In the genomic region with DNA sequence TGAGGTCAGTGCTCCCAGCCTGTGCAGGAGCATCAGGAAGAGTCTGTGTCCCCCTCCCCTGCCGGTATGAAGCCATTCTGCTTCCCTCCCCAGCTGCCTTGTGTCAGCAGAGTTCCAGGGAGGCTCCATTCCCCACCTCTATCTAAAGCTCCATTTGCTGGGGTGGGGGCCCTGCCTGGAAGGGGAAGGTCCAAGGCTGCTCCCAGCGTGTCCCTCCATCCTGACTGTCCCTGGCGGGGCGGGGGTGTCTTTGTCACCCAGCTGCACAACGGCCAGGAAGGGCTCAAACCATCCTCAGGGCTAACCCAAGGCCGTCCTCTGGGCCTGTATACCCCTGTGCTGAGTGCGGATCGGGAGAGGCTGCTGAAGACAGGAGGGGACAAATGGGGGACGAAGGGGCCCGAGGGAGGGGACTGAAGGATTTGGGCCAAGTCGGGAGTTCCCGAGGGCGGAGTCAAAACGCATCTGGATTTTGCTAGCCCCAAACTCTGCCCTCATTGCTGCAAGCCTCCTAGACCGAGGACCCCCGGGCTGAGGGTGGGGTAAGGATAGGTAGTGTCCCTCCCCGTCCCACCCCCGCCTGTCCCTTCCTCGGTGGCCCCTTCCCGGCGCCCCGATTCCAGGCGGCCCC, we compare ENCODE assay signal across 12 cellular contexts. TPM values are rescaled to one million over a fixed set of nuclear protein-coding genes. Genes with fewer than 3 reads are reported as not detected.
DNase-seq lines count a peak whose midpoint lies in the region; ATAC-seq and TF ChIP-seq lines count a peak whose summit lies in the region.
"Had no signal": no experiment of that assay in that cellular context is flagged by ENCODE, and none has a peak within 500 bp of the region (broad histone marks: within the 10 kb centered on the region; RNA-seq: fewer than 3 reads in every experiment).

No MANE protein-coding gene starts in this region.

- no peaks in the 10 kb centered on the region for H3K9me3 ChIP-seq in adrenal gland (replicated peaks in 1 of 3)
- H3K9me3 ChIP-seq in muscle layer of duodenum (ENCODE audit: control insufficient read depth in 1 of 2, low read length in 2 of 2): no peaks in the 10 kb centered on the region
- no peaks in the 10 kb centered on the region for H3K9me3 ChIP-seq in upper lobe of right lung

- DNase-seq in adrenal gland: peak in 1 of 7 donors; percentile 50
- DNase-seq in fibroblast of villous mesenchyme (ENCODE audit: low read depth): no peak
- no peak for DNase-seq in upper lobe of right lung
- DNase-seq in activated gamma-delta T cell treated with Interleukin-2 at 50 U/mL for 16 hours: no peak
- no peak for DNase-seq in pons (ENCODE audit: low spot score)
- DNase-seq in stimulated activated CD4-positive, alpha-beta T cell treated with anti-CD3 and anti-CD28 coated beads, Interleukin-15, amount 100 ng/mL, for 24 hours: no peak
- DNase-seq: activated CD4-positive, CD25-positive, alpha-beta regulatory T cell; HCEC 1CT; hippocampal formation; NCI-H146 had no signal

- H3K4me3 ChIP-seq in adrenal gland: peak overlapping the region in 2 of 4 donors; percentile 17 to 65
- peak overlapping the region; percentile 54 for H3K4me3 ChIP-seq in fibroblast of villous mesenchyme (ENCODE audit: low read depth, low read length)
- H3K4me3 ChIP-seq in muscle layer of duodenum (ENCODE audit: low read depth in 1 of 2, low read length in 2 of 2): peak overlapping the region; percentile 60 to 75
- H3K4me3 ChIP-seq in upper lobe of right lung: peak overlapping the region; percentile 58

- peak; percentile 6 for ATAC-seq in upper lobe of right lung

- H3K36me3 ChIP-seq in adrenal gland (replicated peaks in 1 of 2) (no peaks in the 10 kb centered on the region), muscle layer of duodenum (ENCODE audit: control insufficient read depth in 1 of 2, insufficient read depth in 2 of 2, low read length in 2 of 2) (no peaks in the 10 kb centered on the region), upper lobe of right lung (no peaks in the 10 kb centered on the region)

- peak overlapping the region; percentile 9 to 93 (median 82) for H3K27ac ChIP-seq in adrenal gland
- peak overlapping the region; percentile 90 for H3K27ac ChIP-seq in muscle layer of duodenum (ENCODE audit: low read length)
- peak overlapping the region; percentile 86 for H3K27ac ChIP-seq in upper lobe of right lung

- TF ChIP-seq POLR2A in adrenal gland (IDR thresholded peaks at IDR 0.05): no peak

- H3K27me3 ChIP-seq in adrenal gland: peaks cover 10% of the 10 kb centered on the region
- H3K27me3 ChIP-seq in muscle layer of duodenum (ENCODE audit: low read depth, low read length): peaks cover 6% of the 10 kb centered on the region
- H3K27me3 ChIP-seq in upper lobe of right lung: no peaks in the 10 kb centered on the region

- intact Hi-C loops in adrenal gland (cut with DNase I): no loop called here
- intact Hi-C loops in upper lobe of right lung (cut with DNase I): no loop called here

- 23 to 29% (median 25%) methylated on average over 8 to 23 of the region's 23 CpGs for WGBS in adrenal gland, 4 donors

- peaks cover 7 to 40% of the 10 kb centered on the region in 2 donors for H3K4me1 ChIP-seq in adrenal gland (replicated peaks in 1 of 2)
- H3K4me1 ChIP-seq in muscle layer of duodenum (ENCODE audit: control insufficient read depth in 1 of 2, insufficient read depth in 2 of 2, low read length in 2 of 2): peaks cover 0 to 14% of the 10 kb centered on the region in 2 donors
- H3K4me1 ChIP-seq in upper lobe of right lung: peaks cover 33% of the 10 kb centered on the region

- TF ChIP-seq CTCF in adrenal gland (IDR thresholded peaks at IDR 0.05): no peak
- TF ChIP-seq CTCF in fibroblast of villous mesenchyme (IDR thresholded peaks at IDR 0.05; ENCODE audit: insufficient read depth, low read depth, low read length): no peak
- TF ChIP-seq CTCF in upper lobe of right lung (IDR thresholded peaks at IDR 0.05): no peak

RNA-seq across cellular contexts. Expression of gene ACVRL1, which starts 0.7 kb away (rescaled TPM):
- total RNA-seq in adrenal gland (100 to 1,000 TPM in 1 of 8 donors, 10 to 100 TPM in 7; 33.6 to 117 (median 52.4) TPM), fibroblast of villous mesenchyme (10.8 and 18.0 TPM in 2 replicates), upper lobe of right lung (223 TPM)
- 10 to 100 TPM in 2 of 3 donors, 1 to 10 TPM in 1; 7.8 to 29.4 (median 27.6) TPM for polyA plus RNA-seq in adrenal gland

RNA-seq across cellular contexts. Expression of gene ANKRD33, which starts 18.7 kb away (rescaled TPM):
- under 1 TPM in 1 of 8 donors, not detected in 7; 0.41 TPM for total RNA-seq in adrenal gland
- under 1 TPM in 1 of 3 donors, not detected in 2; 0.24 TPM for polyA plus RNA-seq in adrenal gland
- total RNA-seq in fibroblast of villous mesenchyme: not detected in 2 replicates
- total RNA-seq in upper lobe of right lung: not detected
- total RNA-seq: renal cortical epithelial cell had no signal

RNA-seq across cellular contexts. Expression of gene ACVR1B, which starts 44.9 kb away (rescaled TPM):
- total RNA-seq in adrenal gland (10 to 100 TPM in 7 of 8 donors, 1 to 10 TPM in 1; 6.3 to 26.3 (median 16.4) TPM), fibroblast of villous mesenchyme (6.4 and 6.5 TPM in 2 replicates), upper lobe of right lung (33.5 TPM)
- 10 to 100 TPM in 2 of 3 donors, 1 to 10 TPM in 1; 9.5 to 14.1 (median 13.8) TPM for polyA plus RNA-seq in adrenal gland

RNA-seq across cellular contexts. Expression of gene FIGNL2, which starts 58.0 kb away (rescaled TPM):
- under 1 TPM in 7 of 8 donors, not detected in 1; 0.23 to 0.32 (median 0.26) TPM for total RNA-seq in adrenal gland
- under 1 TPM; 0.04 to 0.17 (median 0.16) TPM for polyA plus RNA-seq in adrenal gland
- total RNA-seq in fibroblast of villous mesenchyme: under 0.01 and 0.32 TPM in 2 replicates
- total RNA-seq in upper lobe of right lung: 1.5 TPM
